Comparison of ENCODE assay signal across 1 cellular context in the genomic region with DNA sequence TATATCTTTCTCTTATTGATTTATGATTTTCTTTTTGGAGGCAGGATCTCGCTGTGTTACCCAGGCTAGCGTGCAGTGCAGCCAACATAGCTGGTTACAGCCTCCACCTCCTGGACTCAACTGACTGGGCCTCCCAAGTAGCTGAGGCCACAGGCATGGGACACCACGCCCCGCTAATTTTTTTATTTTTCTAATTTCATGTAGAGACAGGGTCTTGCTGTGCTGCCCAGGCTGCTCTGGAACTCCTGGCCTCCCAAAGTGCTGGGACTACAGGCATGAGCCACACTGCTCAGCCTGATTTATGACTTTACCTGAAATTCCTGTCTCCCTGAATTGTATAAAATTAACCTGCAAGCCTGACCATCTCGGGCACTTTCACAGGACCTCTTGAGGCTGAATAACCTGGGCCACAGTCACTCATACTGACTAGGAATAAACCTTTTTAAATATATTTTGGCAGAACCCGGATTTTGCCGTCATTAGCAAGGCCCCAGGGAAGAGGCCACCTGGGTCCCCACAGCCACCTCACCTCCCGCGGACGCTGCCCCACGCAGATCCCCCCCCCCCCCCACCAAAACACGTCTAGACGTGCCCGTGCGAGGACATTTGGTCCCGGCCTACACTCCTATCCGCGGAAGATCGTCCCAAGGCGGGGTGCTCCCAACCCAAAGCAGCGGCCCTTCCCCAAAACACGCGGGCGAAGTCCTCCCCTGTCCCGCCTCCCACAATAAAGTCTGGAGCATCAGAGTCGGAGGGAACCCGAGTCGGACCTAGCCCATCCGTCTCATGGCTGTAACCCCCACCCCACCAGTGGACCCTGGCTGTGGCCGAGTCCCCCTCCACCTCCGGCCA.
TF ChIP-seq lines count a peak whose summit lies in the region.

No MANE protein-coding gene starts in this region.

TF ChIP-seq in HEK293T, 16 proteins besides CTCF, POLR2A, EP300 and RAD21 (continued from another document):
- TF ChIP-seq ZNF384 (IDR thresholded peaks at IDR 0.05) (no peak), CTBP1 (IDR thresholded peaks at IDR 0.05; ENCODE audit: borderline replicate concordance) (no peak)
